8 cellular contexts compared by ENCODE assay signal in the genomic region with DNA sequence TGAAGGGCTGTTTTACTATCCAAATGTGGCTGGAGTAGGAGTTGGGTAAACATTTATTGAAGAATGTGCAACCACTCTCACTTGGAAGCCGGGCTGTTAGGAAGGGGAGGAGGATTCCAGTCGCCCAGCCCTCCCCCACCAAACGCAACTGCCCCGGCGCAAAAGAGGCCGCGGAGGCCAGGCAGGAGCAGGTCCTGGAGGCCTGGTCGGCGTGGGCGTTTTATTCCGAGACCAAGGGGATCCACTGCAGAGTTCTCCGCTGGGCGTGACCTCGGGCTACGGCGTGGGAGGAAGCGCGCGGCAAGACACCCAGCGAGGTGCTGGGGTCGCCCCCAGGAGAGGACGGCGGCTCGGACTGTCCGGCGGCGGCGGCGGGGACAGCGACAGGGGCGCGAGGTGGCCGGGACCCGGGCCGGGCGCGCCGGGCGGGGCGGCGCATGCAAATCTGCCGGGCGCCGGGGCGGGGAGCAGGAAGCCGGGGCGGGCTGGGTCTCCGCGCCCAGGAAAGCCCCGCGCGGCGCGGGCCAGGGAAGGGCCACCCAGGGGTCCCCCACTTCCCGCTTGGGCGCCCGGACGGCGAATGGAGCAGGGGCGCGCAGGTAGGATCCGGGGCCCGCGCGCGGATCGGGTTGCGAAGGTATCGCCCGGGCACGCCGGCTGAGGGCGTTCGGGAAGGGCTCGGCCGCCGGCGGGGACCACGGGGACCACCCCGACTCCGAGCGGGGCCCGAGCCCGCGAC. TPM values are rescaled to one million over a fixed set of nuclear protein-coding genes. Genes with fewer than 3 reads are reported as not detected.
DNase-seq lines count a peak whose midpoint lies in the region; ATAC-seq and TF ChIP-seq lines count a peak whose summit lies in the region.

A gene (plus strand): TSS at position 553 of the 739 bp plus-strand sequence. CDS start 26,230 bp downstream, outside the sequence.

- peaks cover 61% of the 10 kb centered on the region for H3K27me3 ChIP-seq in left ventricle myocardium inferior (ENCODE audit: low read depth)

- H3K9ac ChIP-seq in SK-N-MC (ENCODE audit: insufficient read length): no peak within 1 kb of the TSS

- in situ Hi-C loops in GM13976 (cut with MboI; ENCODE audit: low sequenced_read_pairs, unreplicated experiment): no loop called here

- TF ChIP-seq CTCF in GM13976 (IDR thresholded peaks at IDR 0.05; ENCODE audit: borderline replicate concordance, control extremely low read depth, extremely low read depth, insufficient read depth, missing control alignments) (no peak), left ventricle myocardium inferior (IDR thresholded peaks at IDR 0.05; ENCODE audit: borderline replicate concordance) (no peak)

- H3K9me3 ChIP-seq in SK-N-MC (ENCODE audit: low read depth, low read length): no peaks in the 10 kb centered on the region
- H3K9me3 ChIP-seq in left ventricle myocardium inferior (replicated peaks): peaks cover 4% of the 10 kb centered on the region

- H3K4me1 Mint-ChIP-seq in activated naive CD8-positive, alpha-beta T cell treated with anti-CD3 and anti-CD28 coated beads for 36 hours: peaks cover 47% of the 10 kb centered on the region

- H3K4me3 Mint-ChIP-seq in activated naive CD8-positive, alpha-beta T cell treated with anti-CD3 and anti-CD28 coated beads for 36 hours: peak within 1 kb of the TSS; percentile 98

- H3K36me3 ChIP-seq in SK-N-MC (ENCODE audit: insufficient read depth, low read length) (no peaks in the 10 kb centered on the region), left ventricle myocardium inferior (no peaks in the 10 kb centered on the region)

- intact Hi-C loops in left ventricle myocardium inferior (cut with micrococcal nuclease): no loop called here

- peak within 1 kb of the TSS; percentile 71 for H3K4me3 ChIP-seq in SK-N-MC
- peak within 1 kb of the TSS; percentile 88 for H3K4me3 ChIP-seq in left ventricle myocardium inferior

- no peaks in the 10 kb centered on the region for H3K27me3 Mint-ChIP-seq in activated naive CD8-positive, alpha-beta T cell treated with anti-CD3 and anti-CD28 coated beads for 36 hours

- peaks cover 40% of the 10 kb centered on the region for H3K36me3 Mint-ChIP-seq in activated naive CD8-positive, alpha-beta T cell treated with anti-CD3 and anti-CD28 coated beads for 36 hours

- no peak within 1 kb of the TSS for H3K27ac ChIP-seq in SK-N-MC
- peak within 1 kb of the TSS; percentile 97 for H3K27ac ChIP-seq in left ventricle myocardium inferior (replicated peaks)

- peaks cover 56% of the 10 kb centered on the region for H3K4me1 ChIP-seq in left ventricle myocardium inferior

- DNase-seq in GM13976 (ENCODE audit: low spot score) (peak; percentile 85), SK-N-MC (ENCODE audit: low read depth, low spot score) (no peak), left ventricle myocardium inferior (peak; percentile 74), renal cortical epithelial cell (ENCODE audit: low read depth) (peak; percentile 95), NCI-H345 (lab: John Stamatoyannopoulos, UW) (no peak)
- DNase-seq in activated naive CD8-positive, alpha-beta T cell treated with anti-CD3 and anti-CD28 coated beads for 36 hours: peak; percentile 87

- peak within 1 kb of the TSS; percentile 99 for H3K27ac Mint-ChIP-seq in activated naive CD8-positive, alpha-beta T cell treated with anti-CD3 and anti-CD28 coated beads for 36 hours

- no peaks in the 10 kb centered on the region for H3K9me3 Mint-ChIP-seq in activated naive CD8-positive, alpha-beta T cell treated with anti-CD3 and anti-CD28 coated beads for 36 hours

- ATAC-seq in HG02885 (IDR thresholded peaks at IDR 0.05; ENCODE audit: poor library complexity, unreplicated experiment) (peak; percentile 63), HG02884 (IDR thresholded peaks at IDR 0.05; ENCODE audit: unreplicated experiment) (no peak)

RNA-seq across cellular contexts. Expression of the gene that starts here (rescaled TPM):
- total RNA-seq in activated naive CD8-positive, alpha-beta T cell treated with anti-CD3 and anti-CD28 coated beads for 36 hours: 100 to 1,000 TPM; 183 to 190 TPM
- total RNA-seq in left ventricle myocardium inferior (12.0 TPM), renal cortical epithelial cell (20.1 and 31.7 TPM in 2 replicates)

Comparison
In these comparisons a context has a peak if more than half of its experiments do, and no peak if none do; other contexts are left out.
1. DNase-seq: peak in GM13976 (single experiment), activated naive CD8-positive, alpha-beta T cell treated with anti-CD3 and anti-CD28 coated beads for 36 hours (single experiment), left ventricle myocardium inferior (single experiment) and renal cortical epithelial cell (single experiment); none in SK-N-MC (single experiment) and NCI-H345 (single experiment).